ENCODE assay signal across 17 cellular contexts in genomic region chr2:41998201-41998781, GRCh38. TPM values are rescaled to one million over a fixed set of nuclear protein-coding genes. Genes with fewer than 3 reads are reported as not detected.
DNase-seq lines count a peak whose midpoint lies in the region; ATAC-seq and TF ChIP-seq lines count a peak whose summit lies in the region.
"Had no signal": no experiment of that assay in that cellular context is flagged by ENCODE, and none has a peak within 500 bp of the region (broad histone marks: within the 10 kb centered on the region; RNA-seq: fewer than 3 reads in every experiment).

No MANE protein-coding gene starts in this region.

- H3K36me3 ChIP-seq in gastrocnemius medialis, result no peaks in the 10 kb centered on the region
- H3K36me3 ChIP-seq: SJSA1 had no signal

- no peak for TF ChIP-seq CTCF in coronary artery (IDR thresholded peaks at IDR 0.05)
- TF ChIP-seq CTCF in gastrocnemius medialis (IDR thresholded peaks at IDR 0.05 in 4 of 5, conservative IDR thresholded peaks at IDR 0.05 in 1 of 5), result no peak

- no peaks in the 10 kb centered on the region for H3K9me3 ChIP-seq in gastrocnemius medialis
- H3K9me3 ChIP-seq: SJSA1 had no signal

- DNase-seq in coronary artery (ENCODE audit: low spot score), result no peak
- peak; percentile 30 for DNase-seq in islet precursor cell
- no peak for DNase-seq in gastrocnemius medialis
- no peak for DNase-seq in T-helper 9 cell
- no peak for DNase-seq in HK-2 (ENCODE audit: unreplicated experiment)
- no peak for DNase-seq in DMS114 treated with DMSO at 0.1 percent for 48 hours (lab: John Stamatoyannopoulos, UW; ENCODE audit: unreplicated experiment)
- DNase-seq: activated CD8-positive, alpha-beta memory T cell treated with anti-CD3 and anti-CD28 coated beads for 24 hours; activated naive CD8-positive, alpha-beta T cell treated with anti-CD3 and anti-CD28 coated beads, Interleukin-2, amount 10 ng/mL, durations not matched to agents 7 days and 5 days; effector CD4-positive, alpha-beta T cell; NCI-H1436; NCI-H2171 treated with DMSO at 0.1 percent for 48 hours; NCI-H82; PC-3 had no signal

- H3K4me3 ChIP-seq in coronary artery (peak overlapping the region; percentile 17), gastrocnemius medialis (no peak overlapping the region)
- H3K4me3 ChIP-seq: SJSA1 had no signal

- in situ Hi-C loops in gastrocnemius medialis (cut with MboI; ENCODE audit: low sequenced_read_pairs in 4 of 4), result no loop called here

- no peaks in the 10 kb centered on the region for H3K4me1 ChIP-seq in gastrocnemius medialis
- H3K4me1 ChIP-seq: SJSA1 had no signal

- intact Hi-C loops in gastrocnemius medialis (cut with DNase I; ENCODE audit: low total_unique reads), result no loop called here

- H3K27me3 ChIP-seq in gastrocnemius medialis, result no peaks in the 10 kb centered on the region
- H3K27me3 ChIP-seq: SJSA1 had no signal

- peak overlapping the region; percentile 14 to 84 for H3K27ac ChIP-seq in coronary artery
- H3K27ac ChIP-seq in gastrocnemius medialis, result peak overlapping the region; percentile 22 to 56 (median 38)
- H3K27ac ChIP-seq: SJSA1 had no signal

- no peak for TF ChIP-seq POLR2A in gastrocnemius medialis (IDR thresholded peaks at IDR 0.05)

- no peak for ATAC-seq in gastrocnemius medialis
- no peak for ATAC-seq in GM21381 (IDR thresholded peaks at IDR 0.05; ENCODE audit: unreplicated experiment)
- ATAC-seq: activated CD4-positive, CD25-positive, alpha-beta regulatory T cell treated with anti-CD3 and anti-CD28 coated beads, Interleukin-2, amount 50 U/mL, for 24 hours; PC-3; stimulated activated memory B cell treated with anti-CD40 and anti-IgM and Interleukin-4, amounts not matched to agents 10 μg/mL and 1 μg/mL and 100 μg/mL, for 72 hours had no signal

RNA-seq across cellular contexts. Expression of gene PKDCC, which starts 49.5 kb away (rescaled TPM):
- total RNA-seq in gastrocnemius medialis, result 100 to 1,000 TPM; 152 to 246 (median 186) TPM
- total RNA-seq: activated naive CD8-positive, alpha-beta T cell treated with anti-CD3 and anti-CD28 coated beads, Interleukin-2, amount 10 ng/mL, durations not matched to agents 7 days and 5 days had no signal
